In genomic region chr7:121084748-121085336, GRCh38 we compare ENCODE assay signal across 1 cellular context.
TF ChIP-seq lines count a peak whose summit lies in the region.

No MANE protein-coding gene starts in this region.

TF ChIP-seq in H1, 55 proteins besides CTCF, POLR2A, EP300 and RAD21 (continued from another document):
- no peak for TF ChIP-seq E2F6 (IDR thresholded peaks at IDR 0.05)
- no peak for TF ChIP-seq CBX5 (IDR thresholded peaks at IDR 0.05; ENCODE audit: low read depth, low read length)
- TF ChIP-seq SP2 (IDR thresholded peaks at IDR 0.05; ENCODE audit: low read length) = no peak
- TF ChIP-seq KDM5A (IDR thresholded peaks at IDR 0.05; ENCODE audit: low read length) = no peak
- TF ChIP-seq, protein P1, sequence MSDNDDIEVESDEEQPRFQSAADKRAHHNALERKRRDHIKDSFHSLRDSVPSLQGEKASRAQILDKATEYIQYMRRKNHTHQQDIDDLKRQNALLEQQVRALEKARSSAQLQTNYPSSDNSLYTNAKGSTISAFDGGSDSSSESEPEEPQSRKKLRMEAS (IDR thresholded peaks at IDR 0.05) = no peak
- no peak for TF ChIP-seq CTBP2 (IDR thresholded peaks at IDR 0.05; ENCODE audit: borderline replicate concordance, insufficient read depth, insufficient read length, low read length)
- TF ChIP-seq JUND (IDR thresholded peaks at IDR 0.05; ENCODE audit: low read length) = no peak
- TF ChIP-seq BRCA1 (IDR thresholded peaks at IDR 0.05; ENCODE audit: low read depth, low read length) = no peak
- TF ChIP-seq, protein P2, sequence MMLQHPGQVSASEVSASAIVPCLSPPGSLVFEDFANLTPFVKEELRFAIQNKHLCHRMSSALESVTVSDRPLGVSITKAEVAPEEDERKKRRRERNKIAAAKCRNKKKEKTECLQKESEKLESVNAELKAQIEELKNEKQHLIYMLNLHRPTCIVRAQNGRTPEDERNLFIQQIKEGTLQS (IDR thresholded peaks at IDR 0.05; ENCODE audit: insufficient read depth, low read depth, low read length) = no peak
- TF ChIP-seq GABPA (IDR thresholded peaks at IDR 0.05; ENCODE audit: borderline replicate concordance, insufficient read depth, low read length) = no peak
- TF ChIP-seq RBBP5 (IDR thresholded peaks at IDR 0.05; ENCODE audit: borderline replicate concordance, low read depth, low read length) = no peak
- no peak for TF ChIP-seq GTF2F1 (IDR thresholded peaks at IDR 0.05; ENCODE audit: borderline replicate concordance, low read depth, low read length)
- no peak for TF ChIP-seq YY1 (IDR thresholded peaks at IDR 0.05; ENCODE audit: low read depth, low read length)
- TF ChIP-seq POU5F1 (IDR thresholded peaks at IDR 0.05; ENCODE audit: low read depth, low read length) = no peak
- TF ChIP-seq ATF2 (IDR thresholded peaks at IDR 0.05; ENCODE audit: low read length) = no peak
